In genomic region chr10:47021850-47022249, GRCh38 we compare ENCODE assay signal across 20 cellular contexts.
DNase-seq lines count a peak whose midpoint lies in the region; ATAC-seq and TF ChIP-seq lines count a peak whose summit lies in the region.
"Had no signal": no experiment of that assay in that cellular context is flagged by ENCODE, and none has a peak within 500 bp of the region (broad histone marks: within the 10 kb centered on the region; RNA-seq: fewer than 3 reads in every experiment).

No MANE protein-coding gene starts in this region.

- ATAC-seq in HCT116 (no peak), sciatic nerve (no peak)
- ATAC-seq: activated CD4-positive, alpha-beta T cell treated with anti-CD3 and anti-CD28 coated beads for 36 hours; activated naive CD4-positive, alpha-beta T cell treated with anti-CD3 and anti-CD28 coated beads, Interleukin-2, amount 50 U/mL, for 72 hours; naive thymus-derived CD8-positive, alpha-beta T cell had no signal

- no peaks in the 10 kb centered on the region for H3K79me2 ChIP-seq in HCT116 (ENCODE audit: insufficient read depth, low read length)

- no peak for TF ChIP-seq POLR2A in HCT116 (IDR thresholded peaks at IDR 0.05; ENCODE audit: borderline replicate concordance, extremely low read depth, insufficient read depth, insufficient read length)
- no peak for TF ChIP-seq POLR2A in adrenal gland (IDR thresholded peaks at IDR 0.05)

- CTCF ChIA-PET in HCT116 (lab: Charles Lee) = no interaction called here

- BruUV-seq in HCT116 (replicated peaks; lab: Mats Ljungman, UMichigan) = no TSS peak

- H3K4me3 ChIP-seq in HCT116 (replicated peaks in 1 of 2; ENCODE audit: low read depth in 1 of 2, low read length in 2 of 2) (no peak overlapping the region), brain microvascular endothelial cell (ENCODE audit: low read depth, low read length) (no peak overlapping the region), adrenal gland (no peak overlapping the region)

- H3K9me3 ChIP-seq in HCT116 (ENCODE audit: control insufficient read depth in 1 of 2, insufficient read depth in 1 of 2, low read depth in 1 of 2, low read length in 2 of 2) = no peaks in the 10 kb centered on the region
- H3K9me3 ChIP-seq in adrenal gland (replicated peaks in 1 of 3) = no peaks in the 10 kb centered on the region

- intact Hi-C loops in HCT116 (cut with micrococcal nuclease) (no loop called here), sciatic nerve (cut with DNase I) (no loop called here), adrenal gland (cut with DNase I) (no loop called here)

- H3K36me3 ChIP-seq in HCT116 (ENCODE audit: control insufficient read depth in 1 of 2, insufficient read depth in 2 of 2, low read length in 2 of 2) (no peaks in the 10 kb centered on the region), brain microvascular endothelial cell (replicated peaks) (no peaks in the 10 kb centered on the region), adrenal gland (replicated peaks in 1 of 2) (no peaks in the 10 kb centered on the region)

- H3K27me3 ChIP-seq in HCT116 (ENCODE audit: insufficient read depth, low read length) = no peaks in the 10 kb centered on the region
- H3K27me3 ChIP-seq in brain microvascular endothelial cell (replicated peaks) = no peaks in the 10 kb centered on the region
- H3K27me3 ChIP-seq in adrenal gland = no peaks in the 10 kb centered on the region

- H3K9ac ChIP-seq in HCT116 (ENCODE audit: low read length) = no peak overlapping the region

- H3K4me1 ChIP-seq in HCT116 (ENCODE audit: control insufficient read depth in 1 of 2, insufficient read depth in 2 of 2, low read length in 2 of 2) (peaks cover 0 to 4% of the 10 kb centered on the region in 2 experiments; a peak in 1 of 4 replicates), adrenal gland (replicated peaks in 1 of 2) (no peaks in the 10 kb centered on the region)

- no peak for TF ChIP-seq RAD21 in HCT116 (IDR thresholded peaks at IDR 0.05; ENCODE audit: low read depth)

- in situ Hi-C loops in brain microvascular endothelial cell (cut with HindIII; ENCODE audit: low pct_ligation_motif_present, low sequenced_read_pairs) = no loop called here

- H3K4me2 ChIP-seq in HCT116 (ENCODE audit: low read length) = no peak overlapping the region

- H4K20me1 ChIP-seq in HCT116 (ENCODE audit: insufficient read depth) = no peaks in the 10 kb centered on the region

- peak; percentile 10 to 15 for DNase-seq in activated T-cell treated with anti-CD3 and anti-CD28 coated beads, Interleukin-2, amount 50 U/mL, for 48 hours
- DNase-seq in activated T-cell treated with anti-CD3 and anti-CD28 coated beads for 4 hours = no peak
- no peak for DNase-seq in HCT116 (ENCODE audit: low read depth, low spot score)
- DNase-seq in brain microvascular endothelial cell = no peak
- DNase-seq in sciatic nerve (ENCODE audit: low spot score) = peak; percentile 42
- no peak for DNase-seq in adrenal gland
- no peak for DNase-seq in OCI-M1 (lab: John Stamatoyannopoulos, UW)
- no peak for DNase-seq in SKM-1 (lab: John Stamatoyannopoulos, UW; ENCODE audit: unreplicated experiment)
- DNase-seq: activated CD4-positive, alpha-beta T cell treated with anti-CD3 and anti-CD28 coated beads for 36 hours; DMS153; IMR-90; mesenchymal stem cell; NCI-H187 treated with DMSO at 0.1 percent for 48 hours; NCI-H345; stimulated activated CD4-positive, alpha-beta T cell treated with anti-CD3 and anti-CD28 coated beads, Interleukin-4, amount 100 ng/mL, for 24 hours; SW 1271 had no signal

- RAD21 ChIA-PET in HCT116 (lab: Charles Lee; ENCODE audit: low non-redundant PET in 1 of 2, low total read pairs in 2 of 2, uncharacterized antibody in 2 of 2, unreplicated experiment in 2 of 2) = no interaction called here

- POLR2A ChIA-PET in HCT116 (lab: Charles Lee) = no interaction called here

- no peak overlapping the region for H2AFZ ChIP-seq in HCT116 (ENCODE audit: low read depth, low read length, poor library complexity, severe bottlenecking)

- TF ChIP-seq CTCF in HCT116 (IDR thresholded peaks at IDR 0.05 in 2 of 3, conservative IDR thresholded peaks at IDR 0.05 in 1 of 3; ENCODE audit: borderline replicate concordance in 1 of 3, insufficient read depth in 1 of 3, low read depth in 2 of 3, low read length in 2 of 3) (peak in 2 of 3 experiments; percentile 29 to 41; a peak in 4 of 6 replicates), brain microvascular endothelial cell (IDR thresholded peaks at IDR 0.05; ENCODE audit: low read depth, low read length, missing control alignments) (peak; percentile 39), adrenal gland (IDR thresholded peaks at IDR 0.05) (no peak)

- H3K9me2 ChIP-seq in HCT116 (ENCODE audit: insufficient read depth) = no peaks in the 10 kb centered on the region

- 84 to 91% (median 90%) methylated on average over 6 of the region's 6 CpGs for WGBS in adrenal gland, 4 donors

- no peak overlapping the region for H3K27ac ChIP-seq in HCT116 (ENCODE audit: low read depth, low read length)
- H3K27ac ChIP-seq in brain microvascular endothelial cell = no peak overlapping the region
- H3K27ac ChIP-seq in adrenal gland = no peak overlapping the region
- H3K27ac ChIP-seq: epithelial cell of prostate, HL-60 had no signal

TF ChIP-seq in HCT116, 20 proteins besides CTCF, POLR2A, EP300 and RAD21:
- TF ChIP-seq EGR1 (IDR thresholded peaks at IDR 0.05; ENCODE audit: low read depth) (no peak), EZH2phosphoT487 (IDR thresholded peaks at IDR 0.05; ENCODE audit: borderline replicate concordance) (no peak), TCF7L2 (IDR thresholded peaks at IDR 0.05; ENCODE audit: borderline replicate concordance, extremely low read depth, insufficient read depth, insufficient read length) (no peak), YY1 (IDR thresholded peaks at IDR 0.05; ENCODE audit: extremely low read depth, insufficient replicate concordance, low read depth, low read length) (no peak), JUND (IDR thresholded peaks at IDR 0.05) (no peak), SP1 (IDR thresholded peaks at IDR 0.05; ENCODE audit: low read depth) (no peak), SIN3A (IDR thresholded peaks at IDR 0.05; ENCODE audit: low read depth) (no peak)
- TF ChIP-seq, protein P1, sequence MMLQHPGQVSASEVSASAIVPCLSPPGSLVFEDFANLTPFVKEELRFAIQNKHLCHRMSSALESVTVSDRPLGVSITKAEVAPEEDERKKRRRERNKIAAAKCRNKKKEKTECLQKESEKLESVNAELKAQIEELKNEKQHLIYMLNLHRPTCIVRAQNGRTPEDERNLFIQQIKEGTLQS (IDR thresholded peaks at IDR 0.05) = no peak

Comparison
In these comparisons a context has a peak if more than half of its experiments do, and no peak if none do; other contexts are left out.
1. DNase-seq: peak in activated T-cell treated with anti-CD3 and anti-CD28 coated beads, Interleukin-2, amount 50 U/mL, for 48 hours (2 of 2) and sciatic nerve (single experiment); none in activated T-cell treated with anti-CD3 and anti-CD28 coated beads for 4 hours (single experiment), HCT116 (single experiment), brain microvascular endothelial cell (single experiment), adrenal gland (0 of 7), OCI-M1 (single experiment) and SKM-1 (single experiment).
2. CTCF ChIP-seq: peak in HCT116 (2 of 3) and brain microvascular endothelial cell (single experiment); none in adrenal gland (0 of 6).